ENCODE assay signal across 18 cellular contexts in the genomic region with DNA sequence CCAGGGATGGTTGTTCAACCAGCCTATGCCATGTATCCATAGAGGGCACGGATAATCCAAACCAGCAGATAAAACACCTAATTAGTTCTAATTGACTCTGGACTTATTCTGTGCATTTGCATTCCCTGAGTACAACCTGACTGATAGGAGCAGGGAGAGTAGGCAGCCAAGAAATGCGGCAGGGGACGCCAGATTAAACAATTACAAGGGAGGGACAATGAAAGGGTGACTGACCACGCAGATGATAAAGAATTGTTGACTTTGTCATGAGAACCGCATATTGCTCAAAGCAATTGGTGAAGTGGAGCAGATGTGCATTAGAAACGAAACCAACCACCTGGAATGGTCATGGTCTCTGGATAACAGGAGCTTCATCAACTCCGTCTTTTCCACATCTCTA.
A peak's percentile ranks its signal among the peaks of the same experiment; 100 is the strongest.
DNase-seq lines count a peak whose midpoint lies in the region; ATAC-seq lines count a peak whose summit lies in the region.
"Had no signal": no experiment of that assay in that cellular context is flagged by ENCODE, and none has a peak within 500 bp of the region (broad histone marks: within the 10 kb centered on the region; RNA-seq: fewer than 3 reads in every experiment).

No MANE protein-coding gene starts in this region.

- DNase-seq in NCI-H748 (lab: John Stamatoyannopoulos, UW; ENCODE audit: unreplicated experiment) (peak; percentile 60), NCI-H748 treated with DMSO at 0.1 percent for 48 hours (lab: John Stamatoyannopoulos, UW) (no peak), NCI-H69 (lab: John Stamatoyannopoulos, UW) (peak; percentile 2), dermis microvascular lymphatic vessel endothelial cell (ENCODE audit: low read depth in 2 of 2) (peak; percentile 21 to 78), RKO (ENCODE audit: low spot score) (no peak)
- DNase-seq: BE2C, COR-L47, DND-41, H7, KBM-7, NCI-H1105, NCI-H1694, NCI-H524 treated with DMSO at 0.1 percent for 48 hours, PC-9, SIG-M5, SK-N-SH had no signal

- ATAC-seq in GM21576 (IDR thresholded peaks at IDR 0.05; ENCODE audit: unreplicated experiment) (no peak), HG02884 (IDR thresholded peaks at IDR 0.05; ENCODE audit: unreplicated experiment) (no peak)

Comparison
In these comparisons a context has a peak if more than half of its experiments do, and no peak if none do; other contexts are left out.
1. DNase-seq: peak in NCI-H748 (single experiment), NCI-H69 (single experiment) and dermis microvascular lymphatic vessel endothelial cell (2 of 2); none in NCI-H748 treated with DMSO at 0.1 percent for 48 hours (single experiment) and RKO (single experiment).